In the genomic region with DNA sequence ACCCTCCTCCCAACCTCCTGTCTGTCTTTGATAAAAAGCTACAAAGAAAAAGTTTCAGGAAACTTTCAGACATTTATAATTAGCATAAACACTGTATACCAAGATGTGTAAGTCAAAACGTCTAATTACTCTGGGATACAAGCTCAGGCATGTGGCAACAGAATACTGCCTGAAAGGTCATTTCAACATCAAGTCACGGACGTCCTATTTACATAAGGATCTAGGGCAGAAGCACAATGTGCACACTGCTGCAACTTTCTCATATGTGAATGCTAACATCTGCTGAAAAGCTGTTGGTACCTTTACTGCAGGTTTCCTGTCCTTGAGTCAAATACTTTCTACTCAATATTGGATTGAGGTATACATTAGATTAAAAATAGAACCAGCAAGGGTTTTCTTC, we compare ENCODE assay signal across 11 cellular contexts. TPM values are rescaled to one million over a fixed set of nuclear protein-coding genes. Genes with fewer than 3 reads are reported as not detected.
A peak's percentile ranks its signal among the peaks of the same experiment; 100 is the strongest.
DNase-seq lines count a peak whose midpoint lies in the region; FAIRE-seq and TF ChIP-seq lines count a peak whose summit lies in the region.
"Had no signal": no experiment of that assay in that cellular context is flagged by ENCODE, and none has a peak within 500 bp of the region (broad histone marks: within the 10 kb centered on the region; RNA-seq: fewer than 3 reads in every experiment).

No MANE protein-coding gene starts in this region.

- H3K27ac ChIP-seq in keratinocyte (ENCODE audit: control insufficient read depth, insufficient read depth, low read length), result peak overlapping the region; percentile 25

- no peak overlapping the region for H2AFZ ChIP-seq in keratinocyte (ENCODE audit: control insufficient read depth, low read length)

- TF ChIP-seq CTCF in keratinocyte (optimal IDR thresholded peaks at IDR 0.05 in 1 of 3, IDR thresholded peaks at IDR 0.05 in 1 of 3, conservative IDR thresholded peaks at IDR 0.05 in 1 of 3; ENCODE audit: extremely low read depth in 1 of 3, insufficient read depth in 2 of 3, low read length in 3 of 3), result no peak
- TF ChIP-seq CTCF in BE2C (IDR thresholded peaks at IDR 0.05; ENCODE audit: low read depth, low read length), result no peak

- peak overlapping the region; percentile 51 for H3K4me2 ChIP-seq in keratinocyte (ENCODE audit: control insufficient read depth, extremely low read depth, insufficient read depth, low read depth, low read length)

- DNase-seq in CD1c-positive myeloid dendritic cell (ENCODE audit: extremely low spot score) (peak; percentile 65), HAP-1 (ENCODE audit: low spot score in 2 of 2) (peak; percentile 22 to 55), OCI-M1 (lab: John Stamatoyannopoulos, UW) (peak; percentile 41), keratinocyte (ENCODE audit: low read depth, low spot score) (no peak), activated T-cell treated with anti-CD3 and anti-CD28 coated beads for 4 hours (no peak), BE2C (no peak), ureter (ENCODE audit: low spot score) (no peak)
- DNase-seq in stimulated activated CD8-positive, alpha-beta memory T cell treated with anti-CD3 and anti-CD28 coated beads, Interleukin-4, amount 100 ng/mL, for 48 hours, result no peak
- DNase-seq: aorta, GOT3, MG63 had no signal

- H3K27me3 ChIP-seq in HAP-1 (ENCODE audit: low read depth), result no peaks in the 10 kb centered on the region
- H3K27me3 ChIP-seq in keratinocyte (ENCODE audit: control insufficient read depth, extremely low read depth, insufficient read depth, low read length), result no peaks in the 10 kb centered on the region
- no peaks in the 10 kb centered on the region for H3K27me3 ChIP-seq in BE2C
- H3K27me3 ChIP-seq: MG63 had no signal

- no peak overlapping the region for H3K9ac ChIP-seq in keratinocyte (ENCODE audit: control insufficient read depth, extremely low read depth, insufficient read depth, low read length)

- peaks cover 13% of the 10 kb centered on the region for H3K4me1 ChIP-seq in HAP-1
- peaks cover 58% of the 10 kb centered on the region for H3K4me1 ChIP-seq in keratinocyte (ENCODE audit: control insufficient read depth, extremely low read depth, insufficient read depth, low read length)
- H3K4me1 ChIP-seq in BE2C, result no peaks in the 10 kb centered on the region

- H4K20me1 ChIP-seq in keratinocyte (ENCODE audit: control insufficient read depth, extremely low read depth, insufficient read depth, low read length), result peaks cover 38% of the 10 kb centered on the region

- H3K4me3 ChIP-seq in HAP-1, result no peak overlapping the region
- H3K4me3 ChIP-seq in keratinocyte (ENCODE audit: control insufficient read depth in 2 of 3, extremely low read depth in 1 of 3, insufficient read depth in 2 of 3, low read depth in 1 of 3, low read length in 3 of 3), result no peak overlapping the region
- H3K4me3 ChIP-seq in BE2C (ENCODE audit: low read depth, low read length), result no peak overlapping the region
- H3K4me3 ChIP-seq: MG63 had no signal

- H3K36me3 ChIP-seq in HAP-1 (replicated peaks), result no peaks in the 10 kb centered on the region
- H3K36me3 ChIP-seq in keratinocyte (ENCODE audit: control insufficient read depth in 2 of 2, extremely low read depth in 1 of 2, insufficient read depth in 2 of 2, low read length in 2 of 2), result peaks cover 7 to 25% of the 10 kb centered on the region in 2 experiments
- no peaks in the 10 kb centered on the region for H3K36me3 ChIP-seq in BE2C

- peaks cover 7% of the 10 kb centered on the region for H3K9me1 ChIP-seq in keratinocyte (ENCODE audit: control insufficient read depth, extremely low read depth, insufficient read depth, low read length)

- H3K79me2 ChIP-seq in keratinocyte (ENCODE audit: control insufficient read depth, insufficient read depth, low read length), result peaks cover 90% of the 10 kb centered on the region

- no peaks in the 10 kb centered on the region for H3K9me3 ChIP-seq in HAP-1
- H3K9me3 ChIP-seq in keratinocyte (ENCODE audit: control insufficient read depth, low read depth, low read length), result no peaks in the 10 kb centered on the region
- H3K9me3 ChIP-seq in BE2C, result no peaks in the 10 kb centered on the region; the same call in 1 of the 2 replicates
- H3K9me3 ChIP-seq: MG63 had no signal

- in situ Hi-C loops in HAP-1 (cut with MboI; ENCODE audit: low sequenced_read_pairs), result no loop called here

- FAIRE-seq in keratinocyte (lab: Jason Lieb, UNC), result peak; percentile 17

- dilution Hi-C loops in keratinocyte (cut with MboI; ENCODE audit: extremely low pct_ligation_motif_present, low sequenced_read_pairs), result no loop called here

RNA-seq across cellular contexts. Expression of a gene that starts 36.9 kb away (rescaled TPM):
- polyA plus RNA-seq in keratinocyte, result 74.8 to 100 TPM (median 81.1 TPM) in 3 replicates
- 137 TPM for polyA plus RNA-seq in keratinocyte (2011; ENCODE audit: low read depth)
- 48.0 and 87.5 TPM in 2 replicates for polyA plus RNA-seq in keratinocyte (2011; cell fraction: cytosol; rRNA removed)
- 81.5 and 105 TPM in 2 replicates for polyA plus RNA-seq in keratinocyte (2011; cell fraction: nucleus; rRNA removed)
- polyA plus RNA-seq in keratinocyte (2012; ENCODE audit: low replicate concordance), result 65.7 and 69.5 TPM in 2 replicates
- polyA minus RNA-seq in keratinocyte, result 31.2 to 194 TPM (median 108 TPM) in 3 replicates
- polyA minus RNA-seq in keratinocyte (2011; cell fraction: cytosol; rRNA and poly(A)+ RNA removed), result 103 TPM
- polyA minus RNA-seq in keratinocyte (2011; cell fraction: nucleus; rRNA and poly(A)+ RNA removed), result 182 and 311 TPM in 2 replicates
- polyA plus RNA-seq in BE2C (2012; ENCODE audit: insufficient read depth, insufficient read length, low read depth), result 0.32 TPM
- 77.8 TPM for total RNA-seq in ureter

Comparison
In these comparisons a context has a peak if more than half of its experiments do, and no peak if none do; other contexts are left out.
1. DNase-seq: peak in CD1c-positive myeloid dendritic cell (single experiment), HAP-1 (2 of 2) and OCI-M1 (single experiment); none in keratinocyte (single experiment), stimulated activated CD8-positive, alpha-beta memory T cell treated with anti-CD3 and anti-CD28 coated beads, Interleukin-4, amount 100 ng/mL, for 48 hours (single experiment), activated T-cell treated with anti-CD3 and anti-CD28 coated beads for 4 hours (single experiment), BE2C (single experiment) and ureter (single experiment).